Comparison of ENCODE assay signal across 1 cellular context in the genomic region with DNA sequence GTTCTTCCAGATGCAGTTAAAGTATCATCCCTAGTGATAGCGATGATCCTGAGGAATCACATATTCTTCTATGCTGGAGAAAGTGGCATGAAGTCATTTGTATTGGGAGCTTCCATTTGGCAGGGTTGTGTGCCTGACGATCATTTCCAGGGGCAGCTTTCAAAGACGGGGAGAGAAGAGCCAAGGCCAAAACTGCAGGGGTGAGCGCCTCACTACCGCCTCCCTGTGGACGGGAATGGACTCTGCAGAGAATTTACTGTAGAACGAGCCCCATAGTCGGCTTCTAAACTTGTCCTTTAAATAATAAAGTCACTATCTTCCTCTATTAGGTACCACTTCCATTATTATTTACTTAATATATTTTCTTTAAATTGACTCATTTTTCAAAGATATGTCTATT.
TF ChIP-seq lines count a peak whose summit lies in the region.

No MANE protein-coding gene starts in this region.

TF ChIP-seq in Ishikawa, 13 proteins besides CTCF, POLR2A, EP300 and RAD21 (continued from another document):
- TF ChIP-seq, protein P1, sequence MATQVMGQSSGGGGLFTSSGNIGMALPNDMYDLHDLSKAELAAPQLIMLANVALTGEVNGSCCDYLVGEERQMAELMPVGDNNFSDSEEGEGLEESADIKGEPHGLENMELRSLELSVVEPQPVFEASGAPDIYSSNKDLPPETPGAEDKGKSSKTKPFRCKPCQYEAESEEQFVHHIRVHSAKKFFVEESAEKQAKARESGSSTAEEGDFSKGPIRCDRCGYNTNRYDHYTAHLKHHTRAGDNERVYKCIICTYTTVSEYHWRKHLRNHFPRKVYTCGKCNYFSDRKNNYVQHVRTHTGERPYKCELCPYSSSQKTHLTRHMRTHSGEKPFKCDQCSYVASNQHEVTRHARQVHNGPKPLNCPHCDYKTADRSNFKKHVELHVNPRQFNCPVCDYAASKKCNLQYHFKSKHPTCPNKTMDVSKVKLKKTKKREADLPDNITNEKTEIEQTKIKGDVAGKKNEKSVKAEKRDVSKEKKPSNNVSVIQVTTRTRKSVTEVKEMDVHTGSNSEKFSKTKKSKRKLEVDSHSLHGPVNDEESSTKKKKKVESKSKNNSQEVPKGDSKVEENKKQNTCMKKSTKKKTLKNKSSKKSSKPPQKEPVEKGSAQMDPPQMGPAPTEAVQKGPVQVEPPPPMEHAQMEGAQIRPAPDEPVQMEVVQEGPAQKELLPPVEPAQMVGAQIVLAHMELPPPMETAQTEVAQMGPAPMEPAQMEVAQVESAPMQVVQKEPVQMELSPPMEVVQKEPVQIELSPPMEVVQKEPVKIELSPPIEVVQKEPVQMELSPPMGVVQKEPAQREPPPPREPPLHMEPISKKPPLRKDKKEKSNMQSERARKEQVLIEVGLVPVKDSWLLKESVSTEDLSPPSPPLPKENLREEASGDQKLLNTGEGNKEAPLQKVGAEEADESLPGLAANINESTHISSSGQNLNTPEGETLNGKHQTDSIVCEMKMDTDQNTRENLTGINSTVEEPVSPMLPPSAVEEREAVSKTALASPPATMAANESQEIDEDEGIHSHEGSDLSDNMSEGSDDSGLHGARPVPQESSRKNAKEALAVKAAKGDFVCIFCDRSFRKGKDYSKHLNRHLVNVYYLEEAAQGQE (IDR thresholded peaks at IDR 0.05; ENCODE audit: low read depth), result no peak
- no peak for TF ChIP-seq CREB1 (IDR thresholded peaks at IDR 0.05; ENCODE audit: low read depth)
- TF ChIP-seq YY1 (IDR thresholded peaks at IDR 0.05; ENCODE audit: low read depth), result no peak
- no peak for TF ChIP-seq CEBPB (IDR thresholded peaks at IDR 0.05)
- TF ChIP-seq, protein P2, sequence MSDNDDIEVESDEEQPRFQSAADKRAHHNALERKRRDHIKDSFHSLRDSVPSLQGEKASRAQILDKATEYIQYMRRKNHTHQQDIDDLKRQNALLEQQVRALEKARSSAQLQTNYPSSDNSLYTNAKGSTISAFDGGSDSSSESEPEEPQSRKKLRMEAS (IDR thresholded peaks at IDR 0.05), result no peak
- no peak for TF ChIP-seq USF1 (IDR thresholded peaks at IDR 0.05)
- no peak for TF ChIP-seq ZBTB7A (IDR thresholded peaks at IDR 0.05; ENCODE audit: low read depth)
- TF ChIP-seq NFIC (IDR thresholded peaks at IDR 0.05), result no peak
- TF ChIP-seq TCF12 (IDR thresholded peaks at IDR 0.05; ENCODE audit: low read depth), result no peak
- TF ChIP-seq EGR1 (IDR thresholded peaks at IDR 0.05), result no peak
TF ChIP-seq in Ishikawa: peak in this region for 0.
